ENCODE assay signal across 16 cellular contexts in genomic region chr13:98467263-98467985, GRCh38.
DNase-seq lines count a peak whose midpoint lies in the region; ATAC-seq, FAIRE-seq and TF ChIP-seq lines count a peak whose summit lies in the region.
"Had no signal": no experiment of that assay in that cellular context is flagged by ENCODE, and none has a peak within 500 bp of the region (broad histone marks: within the 10 kb centered on the region; RNA-seq: fewer than 3 reads in every experiment).

No MANE protein-coding gene starts in this region.

- no peak overlapping the region for H3K9ac ChIP-seq in liver (ENCODE audit: low read depth in 1 of 2, low read length in 2 of 2)

- H3K4me1 ChIP-seq in body of pancreas, result peaks cover 37% of the 10 kb centered on the region
- peaks cover 2 to 20% (median 18%) of the 10 kb centered on the region in 4 donors for H3K4me1 ChIP-seq in liver (ENCODE audit: control insufficient read depth in 4 of 4, insufficient read depth in 4 of 4, low read length in 3 of 4)
- peaks cover 13 to 15% of the 10 kb centered on the region in 2 donors for H3K4me1 ChIP-seq in gastrocnemius medialis

- peaks cover 55% of the 10 kb centered on the region for H3K36me3 Mint-ChIP-seq in activated CD4-positive, alpha-beta memory T cell treated with anti-CD3 and anti-CD28 coated beads for 36 hours
- peaks cover 64% of the 10 kb centered on the region for H3K36me3 Mint-ChIP-seq in activated CD4-positive, alpha-beta memory T cell treated with anti-CD3 and anti-CD28 coated beads, Interleukin-2, amount 10 ng/mL, durations not matched to agents 7 days and 5 days (ENCODE audit: low read depth)

- CTCF ChIA-PET in activated CD4-positive, alpha-beta memory T cell treated with anti-CD3 and anti-CD28 coated beads for 36 hours (lab: Charles Lee), result interaction anchor here (0.6 to 4.0 kb wide), 11 partner anchors 9 to 206 kb away, joined by 3 to 33 read pairs (median 6); no protein-coding TSS in a partner anchor
- CTCF ChIA-PET in activated CD4-positive, alpha-beta memory T cell treated with anti-CD3 and anti-CD28 coated beads, Interleukin-2, amount 10 ng/mL, durations not matched to agents 7 days and 5 days (lab: Charles Lee), result interaction anchor here (0.6 to 2.4 kb wide), 10 partner anchors 9 to 204 kb away, joined by 3 to 14 read pairs (median 4); no protein-coding TSS in a partner anchor

- H3K27ac ChIP-seq in body of pancreas (peak overlapping the region; percentile 12 to 58 (median 54)), liver (ENCODE audit: low read depth in 1 of 2, low read length in 2 of 2) (peak overlapping the region; percentile 6 to 28), gastrocnemius medialis (peak overlapping the region in 3 of 4 donors; percentile 12 to 13 (median 12))
- H3K27ac ChIP-seq: 22Rv1; BLaER1 treated with 17β-estradiol and CSF1 and Interleukin-3, amounts not matched to agents 10 nM and 100 nM; spleen; upper lobe of left lung had no signal

- H3K27me3 ChIP-seq in body of pancreas (no peaks in the 10 kb centered on the region), liver (ENCODE audit: control insufficient read depth in 4 of 4, insufficient read depth in 4 of 4, low read length in 3 of 4) (no peaks in the 10 kb centered on the region), gastrocnemius medialis (no peaks in the 10 kb centered on the region)
- H3K27me3 ChIP-seq: BLaER1 treated with 17β-estradiol and CSF1 and Interleukin-3, amounts not matched to agents 10 nM and 100 nM; spleen; upper lobe of left lung had no signal

- intact Hi-C loops in activated CD4-positive, alpha-beta memory T cell treated with anti-CD3 and anti-CD28 coated beads for 36 hours (cut with micrococcal nuclease), result no loop called here
- intact Hi-C loops in body of pancreas (cut with DNase I) (no loop called here), gastrocnemius medialis (cut with DNase I; ENCODE audit: low total_unique reads) (loop anchor here (5.0 kb wide), 1 partner anchor 110 kb away; the partner anchor contains the start of gene STK24)

- H3K9me3 Mint-ChIP-seq in activated CD4-positive, alpha-beta memory T cell treated with anti-CD3 and anti-CD28 coated beads for 36 hours, result no peaks in the 10 kb centered on the region
- no peaks in the 10 kb centered on the region for H3K9me3 Mint-ChIP-seq in activated CD4-positive, alpha-beta memory T cell treated with anti-CD3 and anti-CD28 coated beads, Interleukin-2, amount 10 ng/mL, durations not matched to agents 7 days and 5 days
- H3K9me3 Mint-ChIP-seq: IgD-negative memory B cell had no signal

- no peaks in the 10 kb centered on the region for H3K9me3 ChIP-seq in body of pancreas
- H3K9me3 ChIP-seq in liver (ENCODE audit: control insufficient read depth in 4 of 4, low read length in 3 of 4), result no peaks in the 10 kb centered on the region
- no peaks in the 10 kb centered on the region for H3K9me3 ChIP-seq in gastrocnemius medialis
- H3K9me3 ChIP-seq: BLaER1 treated with 17β-estradiol and CSF1 and Interleukin-3, amounts not matched to agents 10 nM and 100 nM; spleen; upper lobe of left lung had no signal

- no peak for FAIRE-seq in GM12892 (lab: Jason Lieb, UNC)

- peak overlapping the region; percentile 25 for H3K27ac Mint-ChIP-seq in activated CD4-positive, alpha-beta memory T cell treated with anti-CD3 and anti-CD28 coated beads for 36 hours
- no peak overlapping the region for H3K27ac Mint-ChIP-seq in activated CD4-positive, alpha-beta memory T cell treated with anti-CD3 and anti-CD28 coated beads, Interleukin-2, amount 10 ng/mL, durations not matched to agents 7 days and 5 days

- H3K4me1 Mint-ChIP-seq in activated CD4-positive, alpha-beta memory T cell treated with anti-CD3 and anti-CD28 coated beads for 36 hours (ENCODE audit: low read depth), result peaks cover 24% of the 10 kb centered on the region
- peaks cover 23% of the 10 kb centered on the region for H3K4me1 Mint-ChIP-seq in activated CD4-positive, alpha-beta memory T cell treated with anti-CD3 and anti-CD28 coated beads, Interleukin-2, amount 10 ng/mL, durations not matched to agents 7 days and 5 days

- in situ Hi-C loops in gastrocnemius medialis (cut with MboI; ENCODE audit: low sequenced_read_pairs in 4 of 4), result loop anchor here in 2 of 4 donors (10.0 kb wide), 2 partner anchors 107 to 117 kb away; partner anchors contain the start of gene STK24 (in 1 of the 2)

- H3K4me3 ChIP-seq in body of pancreas, result no peak overlapping the region
- no peak overlapping the region for H3K4me3 ChIP-seq in liver (ENCODE audit: low read depth in 1 of 3, low read length in 3 of 3)
- no peak overlapping the region for H3K4me3 ChIP-seq in gastrocnemius medialis
- H3K4me3 ChIP-seq: BLaER1 treated with 17β-estradiol and CSF1 and Interleukin-3, amounts not matched to agents 10 nM and 100 nM; spleen; upper lobe of left lung had no signal

- TF ChIP-seq POLR2A in body of pancreas (IDR thresholded peaks at IDR 0.05) (no peak), gastrocnemius medialis (IDR thresholded peaks at IDR 0.05) (no peak), GM12892 (IDR thresholded peaks at IDR 0.05; ENCODE audit: low read depth, low read length) (no peak)

- ATAC-seq in body of pancreas (peak; percentile 78), gastrocnemius medialis (peak; percentile 73 to 76), HG03378 (IDR thresholded peaks at IDR 0.05; ENCODE audit: unreplicated experiment) (no peak)

- no peak for DNase-seq in activated CD4-positive, alpha-beta memory T cell treated with anti-CD3 and anti-CD28 coated beads for 36 hours
- no peak for DNase-seq in activated CD4-positive, alpha-beta memory T cell treated with anti-CD3 and anti-CD28 coated beads, Interleukin-2, amount 10 ng/mL, durations not matched to agents 7 days and 5 days
- DNase-seq in body of pancreas, result peak in 1 of 4 donors; percentile 45
- DNase-seq in gastrocnemius medialis, result no peak
- DNase-seq in nucleus accumbens (lab: John Stamatoyannopoulos, UW), result no peak
- DNase-seq in GM12892 (ENCODE audit: insufficient read length), result no peak
- DNase-seq: DMS79 treated with DMSO at 0.1 percent for 48 hours, NCI-H2029 treated with DMSO at 0.1 percent for 48 hours, NCI-H524 treated with DMSO at 0.1 percent for 48 hours, spleen, upper lobe of left lung had no signal

- POLR2A ChIA-PET in activated CD4-positive, alpha-beta memory T cell treated with anti-CD3 and anti-CD28 coated beads for 36 hours (lab: Charles Lee), result interaction anchor here (0.9 kb wide), 1 partner anchor 13 kb away, joined by 3 read pairs; no protein-coding TSS in a partner anchor
- POLR2A ChIA-PET in activated CD4-positive, alpha-beta memory T cell treated with anti-CD3 and anti-CD28 coated beads, Interleukin-2, amount 10 ng/mL, durations not matched to agents 7 days and 5 days (lab: Charles Lee), result interaction anchor here (0.7 to 1.7 kb wide), 2 partner anchors 9 to 11 kb away, joined by 3 to 5 read pairs; no protein-coding TSS in a partner anchor

- 43 to 44% methylated on average over 13 of the region's 13 CpGs for WGBS in body of pancreas, 2 donors
- 60% methylated on average over 13 of the region's 13 CpGs for WGBS in liver

- H3K27me3 Mint-ChIP-seq in activated CD4-positive, alpha-beta memory T cell treated with anti-CD3 and anti-CD28 coated beads for 36 hours, result no peaks in the 10 kb centered on the region
- H3K27me3 Mint-ChIP-seq in activated CD4-positive, alpha-beta memory T cell treated with anti-CD3 and anti-CD28 coated beads, Interleukin-2, amount 10 ng/mL, durations not matched to agents 7 days and 5 days, result no peaks in the 10 kb centered on the region
- H3K27me3 Mint-ChIP-seq: IgD-negative memory B cell had no signal

- no peak overlapping the region for H3K4me3 Mint-ChIP-seq in activated CD4-positive, alpha-beta memory T cell treated with anti-CD3 and anti-CD28 coated beads for 36 hours
- H3K4me3 Mint-ChIP-seq in activated CD4-positive, alpha-beta memory T cell treated with anti-CD3 and anti-CD28 coated beads, Interleukin-2, amount 10 ng/mL, durations not matched to agents 7 days and 5 days, result no peak overlapping the region

- H3K36me3 ChIP-seq in body of pancreas (replicated peaks in 1 of 2; ENCODE audit: insufficient read depth in 1 of 2, low read depth in 2 of 2) (peaks cover 0 to 2% of the 10 kb centered on the region in 2 donors), liver (ENCODE audit: control insufficient read depth in 4 of 4, insufficient read depth in 3 of 4, low read depth in 1 of 4, low read length in 3 of 4) (peaks cover 2 to 23% (median 18%) of the 10 kb centered on the region in 4 donors), gastrocnemius medialis (peaks cover 0 to 17% of the 10 kb centered on the region in 2 donors)

- peak; percentile 37 to 63 for TF ChIP-seq RAD21 in liver (IDR thresholded peaks at IDR 0.05)

- TF ChIP-seq CTCF in body of pancreas (IDR thresholded peaks at IDR 0.05) (no peak), liver (IDR thresholded peaks at IDR 0.05; ENCODE audit: low read depth, low read length, missing input control) (no peak), gastrocnemius medialis (IDR thresholded peaks at IDR 0.05 in 4 of 5, conservative IDR thresholded peaks at IDR 0.05 in 1 of 5) (no peak)

TF ChIP-seq in liver, 16 proteins besides CTCF, POLR2A, EP300 and RAD21:
- peak; percentile 94 to 97 for TF ChIP-seq HNF4A (conservative IDR thresholded peaks at IDR 0.05)
- peak; percentile 68 to 77 for TF ChIP-seq RXRA (IDR thresholded peaks at IDR 0.05)
- peak; percentile 43 to 65 for TF ChIP-seq JUND (IDR thresholded peaks at IDR 0.05)
- peak; percentile 74 for TF ChIP-seq SP1 (IDR thresholded peaks at IDR 0.05)
- TF ChIP-seq ATF3 (IDR thresholded peaks at IDR 0.05), result peak; percentile 33
- TF ChIP-seq FOXA1 (IDR thresholded peaks at IDR 0.05), result no peak
- TF ChIP-seq ZBTB33 (IDR thresholded peaks at IDR 0.05), result no peak
- TF ChIP-seq HNF4G (IDR thresholded peaks at IDR 0.05), result peak; percentile 93
- TF ChIP-seq YY1 (IDR thresholded peaks at IDR 0.05), result peak; percentile 35
